Comparison of ENCODE assay signal across 20 cellular contexts in genomic region chr11:72347691-72348090, GRCh38.
"Had no signal": no experiment of that assay in that cellular context is flagged by ENCODE, and none has a peak within 500 bp of the region (broad histone marks: within the 10 kb centered on the region; RNA-seq: fewer than 3 reads in every experiment).

No MANE protein-coding gene starts in this region.

- H3K27me3 Mint-ChIP-seq: activated B cell treated with CpG ODN at 0.5 μM for 24 hours; activated CD8-positive, alpha-beta T cell treated with anti-CD3 and anti-CD28 coated beads for 36 hours; activated naive CD4-positive, alpha-beta T cell treated with anti-CD3 and anti-CD28 coated beads, Interleukin-2, amount 50 U/mL, for 24 hours; activated naive CD8-positive, alpha-beta T cell treated with anti-CD3 and anti-CD28 coated beads, Interleukin-2, amount 50 U/mL, for 24 hours; stimulated activated naive B cell treated with anti-CD40 and anti-IgM and Interleukin-4, amounts not matched to agents 10 μg/mL and 1 μg/mL and 100 μg/mL, for 72 hours had no signal

- H3K27ac Mint-ChIP-seq: activated B cell treated with CpG ODN at 0.5 μM for 24 hours; activated CD8-positive, alpha-beta T cell treated with anti-CD3 and anti-CD28 coated beads for 36 hours; activated naive CD4-positive, alpha-beta T cell treated with anti-CD3 and anti-CD28 coated beads, Interleukin-2, amount 50 U/mL, for 24 hours; activated naive CD8-positive, alpha-beta T cell treated with anti-CD3 and anti-CD28 coated beads, Interleukin-2, amount 50 U/mL, for 24 hours; activated T-helper 2 cell treated with anti-CD3 and anti-CD28 coated beads, Interferon-gamma antibody, Interleukin-2, Interleukin-4, amounts not matched to agents 10 μg/mL and 5 μg/mL and 100 μg/mL, durations not matched to agents 14 hours and 24 hours and 36 hours; natural killer cell; stimulated activated naive B cell treated with anti-CD40 and anti-IgM and Interleukin-4, amounts not matched to agents 10 μg/mL and 1 μg/mL and 100 μg/mL, for 72 hours had no signal

- H3K4me3 Mint-ChIP-seq: activated B cell treated with CpG ODN at 0.5 μM for 24 hours; activated CD8-positive, alpha-beta T cell treated with anti-CD3 and anti-CD28 coated beads for 36 hours; activated naive CD4-positive, alpha-beta T cell treated with anti-CD3 and anti-CD28 coated beads, Interleukin-2, amount 50 U/mL, for 24 hours; activated naive CD8-positive, alpha-beta T cell treated with anti-CD3 and anti-CD28 coated beads, Interleukin-2, amount 50 U/mL, for 24 hours; natural killer cell; stimulated activated naive B cell treated with anti-CD40 and anti-IgM and Interleukin-4, amounts not matched to agents 10 μg/mL and 1 μg/mL and 100 μg/mL, for 72 hours had no signal

- H3K4me1 Mint-ChIP-seq: natural killer cell had no signal

- H3K9me3 Mint-ChIP-seq: activated B cell treated with CpG ODN at 0.5 μM for 24 hours; activated CD8-positive, alpha-beta T cell treated with anti-CD3 and anti-CD28 coated beads for 36 hours; activated naive CD4-positive, alpha-beta T cell treated with anti-CD3 and anti-CD28 coated beads, Interleukin-2, amount 50 U/mL, for 24 hours; activated naive CD8-positive, alpha-beta T cell treated with anti-CD3 and anti-CD28 coated beads, Interleukin-2, amount 50 U/mL, for 24 hours; activated T-helper 2 cell treated with anti-CD3 and anti-CD28 coated beads, Interferon-gamma antibody, Interleukin-2, Interleukin-4, amounts not matched to agents 10 μg/mL and 5 μg/mL and 100 μg/mL, durations not matched to agents 14 hours and 24 hours and 36 hours; natural killer cell; stimulated activated naive B cell treated with anti-CD40 and anti-IgM and Interleukin-4, amounts not matched to agents 10 μg/mL and 1 μg/mL and 100 μg/mL, for 72 hours had no signal

- DNase-seq: activated B cell treated with CpG ODN at 0.5 μM for 24 hours; activated CD4-positive, alpha-beta T cell treated with anti-CD3 and anti-CD28 coated beads, Interleukin-2, amount 50 U/mL, for 1 hour; activated CD8-positive, alpha-beta T cell treated with anti-CD3 and anti-CD28 coated beads for 36 hours; activated naive CD8-positive, alpha-beta T cell treated with anti-CD3 and anti-CD28 coated beads, Interleukin-2, amount 50 U/mL, for 24 hours; activated T-cell treated with anti-CD3 and anti-CD28 coated beads, Interleukin-2, amount 50 U/mL, for 48 hours; amygdala; cortex of kidney; heart right ventricle; left lung; lower lobe of right lung; mesendoderm; natural killer cell; posterior cingulate gyrus; right cardiac atrium; stimulated activated CD4-positive, alpha-beta T cell treated with anti-CD3 and anti-CD28 coated beads, Interleukin-15, amount 100 ng/mL, for 24 hours; stimulated activated CD4-positive, alpha-beta T cell treated with anti-CD3 and anti-CD28 coated beads, Interleukin-2, amount 100 ng/mL, for 24 hours; stimulated activated naive B cell treated with anti-CD40 and anti-IgM and Interleukin-4, amounts not matched to agents 10 μg/mL and 1 μg/mL and 100 μg/mL, for 72 hours; stomach had no signal

- H3K36me3 Mint-ChIP-seq: natural killer cell had no signal
